Comparison of ENCODE assay signal across 8 cellular contexts in the genomic region with DNA sequence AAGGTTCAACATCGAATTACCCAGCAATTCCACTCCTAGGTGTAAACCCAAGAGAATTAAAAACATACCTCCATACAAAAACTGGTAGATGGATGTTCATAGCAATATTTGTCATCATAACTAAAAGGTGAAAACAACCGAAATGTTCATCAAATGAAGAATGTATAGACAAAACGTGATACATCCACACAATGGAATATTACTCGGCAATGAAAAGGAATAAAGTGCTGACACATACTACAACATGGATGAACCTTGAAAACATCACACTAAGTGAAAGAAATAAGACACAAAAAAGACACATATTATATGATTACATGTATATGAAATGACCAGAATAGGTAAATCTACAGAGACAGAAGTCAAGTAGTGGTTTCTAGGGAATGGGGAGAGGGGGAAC.
"Had no signal": no experiment of that assay in that cellular context is flagged by ENCODE, and none has a peak within 500 bp of the region (broad histone marks: within the 10 kb centered on the region; RNA-seq: fewer than 3 reads in every experiment).

No MANE protein-coding gene starts in this region.

- H3K27ac Mint-ChIP-seq: GM23338, HFFc6, IgD-negative memory B cell had no signal

- H3K4me3 ChIP-seq: GM23338, HAP-1 had no signal

- H3K4me3 Mint-ChIP-seq: GM23338, HFFc6 had no signal

- DNase-seq: H7, HFFc6, Kasumi-1, KG1 had no signal

- H2AFZ ChIP-seq: GM23338 had no signal

- H3K9me3 Mint-ChIP-seq: GM23338, HFFc6 had no signal

- H3K4me2 ChIP-seq: GM23338 had no signal

- H3K36me3 ChIP-seq: HAP-1 had no signal

- H3K27me3 Mint-ChIP-seq: IgD-negative memory B cell had no signal

- FAIRE-seq: HTR-8/SVneo had no signal

- H3K36me3 Mint-ChIP-seq: IgD-negative memory B cell had no signal

- ATAC-seq: GM23338 had no signal

- H3K9me3 ChIP-seq: HAP-1 had no signal
